16 cellular contexts compared by ENCODE assay signal in the genomic region with DNA sequence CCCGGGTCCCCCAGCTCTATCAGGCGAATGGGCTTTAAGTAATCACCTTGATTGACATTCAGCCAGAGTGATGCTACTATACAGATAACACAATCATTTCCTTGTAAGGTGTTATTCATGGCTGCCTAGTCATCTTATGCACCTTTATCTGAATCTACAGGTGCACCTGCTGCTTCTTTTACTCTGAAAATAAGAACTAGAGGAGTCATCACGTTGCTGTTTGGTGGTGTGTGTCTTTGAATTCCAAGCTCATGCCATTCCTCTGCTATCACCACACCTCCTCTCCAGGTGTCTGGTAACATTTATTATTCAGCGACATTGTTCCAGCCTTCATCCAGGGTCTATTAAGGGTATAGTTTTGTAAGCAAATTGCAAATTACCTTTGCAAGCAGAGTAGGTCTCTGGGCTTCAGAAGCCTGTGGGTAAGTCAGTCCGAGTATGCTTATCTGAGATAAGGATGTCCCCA. TPM values are rescaled to one million over a fixed set of nuclear protein-coding genes. Genes with fewer than 3 reads are reported as not detected.
DNase-seq lines count a peak whose midpoint lies in the region; ATAC-seq and TF ChIP-seq lines count a peak whose summit lies in the region.
"Had no signal": no experiment of that assay in that cellular context is flagged by ENCODE, and none has a peak within 500 bp of the region (broad histone marks: within the 10 kb centered on the region; RNA-seq: fewer than 3 reads in every experiment).

No MANE protein-coding gene starts in this region.

- H3K36me3 ChIP-seq in H7 (replicated peaks; ENCODE audit: control insufficient read depth, insufficient read depth, low read length) (no peaks in the 10 kb centered on the region), PC-9 (ENCODE audit: low read depth) (no peaks in the 10 kb centered on the region)

- POLR2A ChIA-PET in PC-9 (lab: Charles Lee; ENCODE audit: unreplicated experiment): no interaction called here

- H3K27ac ChIP-seq in PC-9: no peak overlapping the region

- 0 out of 2 replicates have a peak, but pooled peaks have one; percentile 3 for TF ChIP-seq CTCF in PC-9 (conservative IDR thresholded peaks at IDR 0.05)
- TF ChIP-seq CTCF in mesothelial cell of epicardium (IDR thresholded peaks at IDR 0.05; ENCODE audit: unreplicated experiment): peak; percentile 1

- BruUV-seq in PC-9 (replicated peaks; lab: Mats Ljungman, UMichigan): no TSS peak

- H3K4me3 ChIP-seq in H7 (ENCODE audit: insufficient read depth, low read depth, low read length) (no peak overlapping the region), PC-9 (no peak overlapping the region)
- H3K4me3 ChIP-seq: GM12878 had no signal

- H4K20me1 ChIP-seq in PC-9 (ENCODE audit: insufficient read depth): no peaks in the 10 kb centered on the region

- no peaks in the 10 kb centered on the region for H3K9me3 ChIP-seq in PC-9 (ENCODE audit: insufficient read depth, low read depth)

- intact Hi-C loops in PC-9 (cut with micrococcal nuclease; ENCODE audit: unreplicated experiment): no loop called here

- no peaks in the 10 kb centered on the region for H3K4me1 Mint-ChIP-seq in mesothelial cell of epicardium
- H3K4me1 Mint-ChIP-seq: CD4-positive, alpha-beta memory T cell had no signal

- H3F3A ChIP-seq in PC-9 (ENCODE audit: insufficient read depth, low read depth): no peaks in the 10 kb centered on the region

- H3K79me2 ChIP-seq in PC-9 (ENCODE audit: low read depth): no peaks in the 10 kb centered on the region

- DNase-seq in H7: peak; percentile 92
- DNase-seq in PC-9: no peak
- DNase-seq in mesothelial cell of epicardium (ENCODE audit: low spot score in 2 of 2, unreplicated experiment in 2 of 2): no peak
- no peak for DNase-seq in Ammon's horn (ENCODE audit: low spot score)
- DNase-seq: C1 segment of cervical spinal cord; CD4-positive, alpha-beta memory T cell; DMS79; IMR-90; KG1 had no signal

- no peaks in the 10 kb centered on the region for H3K9me3 Mint-ChIP-seq in mesothelial cell of epicardium
- H3K9me3 Mint-ChIP-seq: CD4-positive, alpha-beta memory T cell had no signal

- no peaks in the 10 kb centered on the region for H3K27me3 Mint-ChIP-seq in mesothelial cell of epicardium (ENCODE audit: low read depth)
- H3K27me3 Mint-ChIP-seq: B cell; CD4-positive, alpha-beta memory T cell had no signal

- no peak for TF ChIP-seq POLR2A in GM18505 (IDR thresholded peaks at IDR 0.05; ENCODE audit: borderline replicate concordance, extremely low read depth, insufficient read depth, insufficient read length)

- H2AFZ ChIP-seq in PC-9: no peak overlapping the region

- CTCF ChIA-PET in PC-9 (lab: Charles Lee): interaction anchor here (0.6 kb wide), 1 partner anchor 188 kb away, joined by 3 read pairs; no protein-coding TSS in a partner anchor

- no peaks in the 10 kb centered on the region for H3K9me2 ChIP-seq in PC-9 (ENCODE audit: insufficient read depth)

- no peak overlapping the region for H3K4me2 ChIP-seq in PC-9

- no peak overlapping the region for H3K4me3 Mint-ChIP-seq in mesothelial cell of epicardium
- H3K4me3 Mint-ChIP-seq: B cell; CD4-positive, alpha-beta memory T cell had no signal

- no peaks in the 10 kb centered on the region for H3K4me1 ChIP-seq in PC-9 (replicated peaks; ENCODE audit: insufficient read depth)

- H3K27ac Mint-ChIP-seq in mesothelial cell of epicardium: no peak overlapping the region
- H3K27ac Mint-ChIP-seq: B cell; CD4-positive, alpha-beta memory T cell had no signal

- H3K27me3 ChIP-seq in H7 (ENCODE audit: control insufficient read depth, insufficient read depth, low read length) (no peaks in the 10 kb centered on the region), PC-9 (ENCODE audit: insufficient read depth, low read depth) (no peaks in the 10 kb centered on the region)

- ATAC-seq in HG03097 (IDR thresholded peaks at IDR 0.05; ENCODE audit: low FRiP score, unreplicated experiment) (no peak), GM18505 (IDR thresholded peaks at IDR 0.05; ENCODE audit: unreplicated experiment) (no peak), HG02759 (IDR thresholded peaks at IDR 0.05; ENCODE audit: unreplicated experiment) (no peak)
- ATAC-seq: GM12878 had no signal

- H3K36me3 Mint-ChIP-seq in mesothelial cell of epicardium: no peaks in the 10 kb centered on the region
- H3K36me3 Mint-ChIP-seq: CD4-positive, alpha-beta memory T cell had no signal

RNA-seq across cellular contexts. Expression of a gene that starts 51.9 kb away (rescaled TPM):
- 1.6 and 2.1 TPM in 2 replicates for total RNA-seq in H7 (2014; rRNA removed; shearing (Covaris generic))
- total RNA-seq in PC-9 (2021): not detected in 2 replicates
- total RNA-seq in mesothelial cell of epicardium: 0.18 to 0.24 TPM (median 0.20 TPM) in 3 replicates
- total RNA-seq: A172, LHCN-M2 had no signal
